Comparison of ENCODE assay signal across 8 cellular contexts in the genomic region with DNA sequence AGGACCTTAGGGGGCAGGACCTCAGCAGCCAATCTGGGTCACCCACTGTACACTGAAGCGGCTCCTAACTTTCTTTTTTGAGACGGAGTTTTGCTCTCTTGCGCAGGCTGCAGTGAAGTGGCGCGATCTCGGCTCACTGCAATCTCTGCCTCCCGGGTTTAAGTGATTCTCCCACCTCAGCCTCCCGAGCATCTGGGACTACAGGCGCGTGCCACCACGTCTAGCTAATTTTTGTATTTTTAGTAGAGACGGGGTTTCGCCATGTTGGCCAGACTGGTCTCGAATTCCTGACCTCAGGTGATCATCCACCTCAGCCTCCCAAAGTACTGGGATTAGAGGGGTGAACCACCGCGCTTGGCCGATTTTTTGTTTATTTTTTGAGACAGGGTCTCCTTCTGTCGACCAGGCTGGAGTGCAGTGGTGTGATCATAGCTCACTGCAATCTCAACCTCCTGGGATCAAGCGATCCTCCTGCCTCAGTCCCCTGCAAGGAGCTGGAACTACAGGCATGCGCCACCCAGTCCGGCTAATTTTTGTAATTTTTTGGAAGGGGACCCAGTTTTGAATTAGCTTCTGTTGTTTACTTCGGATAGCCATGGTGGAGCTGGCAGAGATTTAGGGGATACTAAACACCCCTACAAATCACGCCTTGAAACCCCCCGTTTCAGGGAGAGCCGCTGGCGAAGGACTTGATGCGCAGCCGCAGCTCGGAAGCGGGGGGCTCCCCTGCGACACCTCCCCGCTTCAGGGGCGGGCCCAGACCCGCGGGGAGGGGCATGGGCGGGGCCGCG.
DNase-seq lines count a peak whose midpoint lies in the region; ATAC-seq and TF ChIP-seq lines count a peak whose summit lies in the region.

No MANE protein-coding gene starts in this region.

- ATAC-seq in GM19467 (IDR thresholded peaks at IDR 0.05; ENCODE audit: unreplicated experiment), result no peak

- H3K4me1 ChIP-seq in HUES6 (ENCODE audit: control insufficient read depth, insufficient read depth, low read length), result peaks cover 24% of the 10 kb centered on the region; the same call in 1 of the 2 replicates
- H3K4me1 ChIP-seq in mucosa of stomach (ENCODE audit: control insufficient read depth, insufficient read depth, low read length), result peaks cover 27% of the 10 kb centered on the region

- H3K27ac ChIP-seq in HUES6 (ENCODE audit: low read depth, low read length), result peak overlapping the region; percentile 70; the same call in 1 of the 2 replicates

- H3K9ac ChIP-seq in HUES6 (ENCODE audit: low read length), result peak overlapping the region; percentile 18
- peak overlapping the region; percentile 100 for H3K9ac ChIP-seq in mucosa of stomach (ENCODE audit: low read length)

- H3K36me3 ChIP-seq in HUES6 (ENCODE audit: control insufficient read depth, insufficient read depth, low read length) (peaks cover 2% of the 10 kb centered on the region), mucosa of stomach (ENCODE audit: control insufficient read depth, insufficient read depth, low read length) (no peaks in the 10 kb centered on the region)

- H3K27me3 ChIP-seq in HUES6 (ENCODE audit: control insufficient read depth, insufficient read depth, low read length) (peaks cover 7% of the 10 kb centered on the region; the same call in 1 of the 2 replicates), mucosa of stomach (ENCODE audit: control insufficient read depth, insufficient read depth, low read length) (no peaks in the 10 kb centered on the region)

- H3K4me3 ChIP-seq in AG09309 (ENCODE audit: control insufficient read depth, low read depth, low read length), result peak overlapping the region; percentile 74
- H3K4me3 ChIP-seq in HUES6 (ENCODE audit: low read depth, low read length), result peak overlapping the region; percentile 96
- H3K4me3 ChIP-seq in mucosa of stomach (ENCODE audit: low read length), result peak overlapping the region; percentile 60

- DNase-seq in AG09309 (ENCODE audit: low read depth) (no peak), cerebellar cortex (ENCODE audit: low spot score) (peak; percentile 84), NCI-H2081 treated with DMSO at 0.1 percent for 48 hours (lab: John Stamatoyannopoulos, UW) (no peak), CD1c-positive myeloid dendritic cell (ENCODE audit: extremely low spot score) (no peak), SIG-M5 treated with dmso at 0.1 percent for 504 hours (lab: John Stamatoyannopoulos, UW; ENCODE audit: unreplicated experiment) (no peak)

- no peaks in the 10 kb centered on the region for H3K9me3 ChIP-seq in HUES6 (ENCODE audit: control insufficient read depth, insufficient read depth, low read depth, low read length)
- H3K9me3 ChIP-seq in mucosa of stomach (ENCODE audit: control insufficient read depth, low read length), result no peaks in the 10 kb centered on the region

- no peak for TF ChIP-seq CTCF in AG09309 (IDR thresholded peaks at IDR 0.05; ENCODE audit: control insufficient read depth, insufficient read depth, low read depth, low read length, missing control alignments)
